ENCODE assay signal across 8 cellular contexts in genomic region chr21:10345178-10345612, GRCh38.
DNase-seq lines count a peak whose midpoint lies in the region; ATAC-seq, FAIRE-seq and TF ChIP-seq lines count a peak whose summit lies in the region.
"Not testable (repeated sequence)": the region's sequence is repeated elsewhere in the genome, so short reads cannot be mapped to it uniquely, and the experiment has no call there.

No MANE protein-coding gene starts in this region.

- not testable (repeated sequence) for TF ChIP-seq CTCF in GM10266 (IDR thresholded peaks at IDR 0.05; ENCODE audit: control insufficient read depth, insufficient read depth, low read depth, missing control alignments); endothelial cell (IDR thresholded peaks at IDR 0.05; ENCODE audit: unreplicated experiment); HepG2 (CRISPR knock-in tag; IDR thresholded peaks at IDR 0.05); sigmoid colon (IDR thresholded peaks at IDR 0.05)

- POLR2A ChIA-PET in HepG2 (lab: Yijun Ruan, JAX) = not testable (repeated sequence)

- not testable (repeated sequence) for TF ChIP-seq RAD21 in HepG2 (CRISPR knock-in tag; IDR thresholded peaks at IDR 0.05)

- H3K9me3 ChIP-seq in iPS-18c (ENCODE audit: control insufficient read depth, insufficient read depth, low read length) (peaks cover 42% of the 10 kb centered on the region), HepG2 (ENCODE audit: low read length) (peaks cover 79% of the 10 kb centered on the region), sigmoid colon (peaks cover 2 to 27% (median 15%) of the 10 kb centered on the region in 4 donors)

- not testable (repeated sequence) for H3K4me3 Mint-ChIP-seq in activated T-cell treated with anti-CD3 and anti-CD28 coated beads, Interleukin-2, amount 50 U/mL, for 24 hours
- H3K4me3 Mint-ChIP-seq in endothelial cell (ENCODE audit: unreplicated experiment) = peak overlapping the region; percentile 24

- in situ Hi-C loops in HepG2 (cut with HindIII; ENCODE audit: extremely low pct_ligation_motif_present, low pct_unique_long_range_greater_than_20kb) = not testable (repeated sequence)

- peak; percentile 11 for DNase-seq in 8988T
- DNase-seq in GM10266 (ENCODE audit: extremely low spot score) = peak; percentile 6
- peak; percentile 31 for DNase-seq in activated T-cell treated with anti-CD3 and anti-CD28 coated beads, Interleukin-2, amount 50 U/mL, for 24 hours
- not testable (repeated sequence) for DNase-seq in endothelial cell (ENCODE audit: low spot score); HepG2 (ENCODE audit: low spot score)
- DNase-seq in mesenteric fat pad (ENCODE audit: low spot score) = peak; percentile 93
- DNase-seq in sigmoid colon = peak; percentile 65

- WGBS in HepG2 (ENCODE audit: low lambda C conversion rate) = 1% methylated on average over 3 of the region's 3 CpGs
- 52 to 56% methylated on average over 3 of the region's 3 CpGs for WGBS in sigmoid colon, 2 donors

- not testable (repeated sequence) for H3K36me3 ChIP-seq in HepG2 (replicated peaks in 1 of 2; ENCODE audit: control insufficient read depth in 1 of 2, insufficient read depth in 2 of 2, low read length in 2 of 2); sigmoid colon

- CTCF ChIA-PET in HepG2 (lab: Yijun Ruan, JAX; ENCODE audit: low intra/inter-chr PET ratio, low total read pairs) = not testable (repeated sequence)

- H3K36me3 Mint-ChIP-seq in activated T-cell treated with anti-CD3 and anti-CD28 coated beads, Interleukin-2, amount 50 U/mL, for 24 hours (ENCODE audit: low read depth) = not testable (repeated sequence)
- peaks cover 24% of the 10 kb centered on the region for H3K36me3 Mint-ChIP-seq in endothelial cell (ENCODE audit: low read depth, unreplicated experiment)

- not testable (repeated sequence) for H3K27me3 ChIP-seq in HepG2 (ENCODE audit: control insufficient read depth in 1 of 2, insufficient read depth in 2 of 2, low read length in 2 of 2); sigmoid colon

- not testable (repeated sequence) for TF ChIP-seq EP300 in HepG2 (IDR thresholded peaks at IDR 0.05; ENCODE audit: low read depth in 2 of 2, low read length in 2 of 2); HepG2 (CRISPR knock-in tag; IDR thresholded peaks at IDR 0.05; ENCODE audit: borderline replicate concordance); sigmoid colon (IDR thresholded peaks at IDR 0.05)

- not testable (repeated sequence) for H3K9ac ChIP-seq in HepG2 (ENCODE audit: insufficient read depth, low read depth, low read length)

- peak overlapping the region; percentile 5; the same call in 1 of the 2 replicates for H3K4me3 ChIP-seq in iPS-18c (ENCODE audit: insufficient read depth, low read depth, low read length)
- H3K4me3 ChIP-seq in HepG2 (replicated peaks in 1 of 3; ENCODE audit: insufficient read depth in 1 of 3, low read depth in 2 of 3, low read length in 3 of 3); sigmoid colon: not testable (repeated sequence)

- not testable (repeated sequence) for H3K27ac ChIP-seq in HepG2 (ENCODE audit: extremely low read length, insufficient read depth, low read length); sigmoid colon

- intact Hi-C loops in HepG2 (cut with micrococcal nuclease; ENCODE audit: unreplicated experiment); sigmoid colon (cut with DNase I): not testable (repeated sequence)

- not testable (repeated sequence) for H4K20me1 ChIP-seq in HepG2 (ENCODE audit: insufficient read depth, low read length)

- not testable (repeated sequence) for H3K4me1 Mint-ChIP-seq in activated T-cell treated with anti-CD3 and anti-CD28 coated beads, Interleukin-2, amount 50 U/mL, for 24 hours (ENCODE audit: low read depth); endothelial cell (ENCODE audit: unreplicated experiment)

- H3K4me2 ChIP-seq in HepG2 (ENCODE audit: low read depth, low read length) = not testable (repeated sequence)

- ATAC-seq in HepG2 = not testable (repeated sequence)

- H2AFZ ChIP-seq in HepG2 (ENCODE audit: low read length) = not testable (repeated sequence)

- FAIRE-seq in HepG2 (lab: Jason Lieb, UNC) = not testable (repeated sequence)

- not testable (repeated sequence) for H3K27ac Mint-ChIP-seq in activated T-cell treated with anti-CD3 and anti-CD28 coated beads, Interleukin-2, amount 50 U/mL, for 24 hours
- H3K27ac Mint-ChIP-seq in endothelial cell (ENCODE audit: unreplicated experiment) = peak overlapping the region; percentile 16

- not testable (repeated sequence) for BruUV-seq in HepG2 (replicated peaks; lab: Mats Ljungman, UMichigan)

- TF ChIP-seq POLR2A in HepG2 (IDR thresholded peaks at IDR 0.05; ENCODE audit: insufficient read depth in 1 of 2, low read depth in 2 of 2, low read length in 2 of 2); sigmoid colon (IDR thresholded peaks at IDR 0.05): not testable (repeated sequence)

- H3K27me3 Mint-ChIP-seq in activated T-cell treated with anti-CD3 and anti-CD28 coated beads, Interleukin-2, amount 50 U/mL, for 24 hours = not testable (repeated sequence)
- peaks cover 32% of the 10 kb centered on the region for H3K27me3 Mint-ChIP-seq in endothelial cell (ENCODE audit: unreplicated experiment)

- H3K79me2 ChIP-seq in HepG2 (ENCODE audit: insufficient read depth, low read length) = not testable (repeated sequence)

- H3K9me3 Mint-ChIP-seq in activated T-cell treated with anti-CD3 and anti-CD28 coated beads, Interleukin-2, amount 50 U/mL, for 24 hours = peaks cover 41% of the 10 kb centered on the region
- peaks cover 52% of the 10 kb centered on the region for H3K9me3 Mint-ChIP-seq in endothelial cell (ENCODE audit: unreplicated experiment)

- not testable (repeated sequence) for H3K4me1 ChIP-seq in HepG2 (ENCODE audit: insufficient read depth, low read length); sigmoid colon

TF ChIP-seq in HepG2, 621 proteins besides CTCF, POLR2A, EP300 and RAD21:
- 0 out of 2 replicates have a peak, but pooled peaks have one; percentile 4 for TF ChIP-seq FOXA1 (IDR thresholded peaks at IDR 0.05)
- not testable (repeated sequence) for TF ChIP-seq FOXA1 (CRISPR knock-in tag; IDR thresholded peaks at IDR 0.05)
- TF ChIP-seq TBX3 (IDR thresholded peaks at IDR 0.05; ENCODE audit: borderline replicate concordance) = peak; percentile 21; the same call in 1 of the 2 replicates
